In genomic region chr11:37812281-37812880, GRCh38 we compare ENCODE assay signal across 12 cellular contexts.
"Had no signal": no experiment of that assay in that cellular context is flagged by ENCODE, and none has a peak within 500 bp of the region (broad histone marks: within the 10 kb centered on the region; RNA-seq: fewer than 3 reads in every experiment).

No MANE protein-coding gene starts in this region.

- ATAC-seq: activated CD4-positive, CD25-positive, alpha-beta regulatory T cell treated with anti-CD3 and anti-CD28 coated beads, Interleukin-2, amount 50 U/mL, for 24 hours; gastroesophageal sphincter; left lung; mucosa of descending colon; naive thymus-derived CD4-positive, alpha-beta T cell; right cardiac atrium; stimulated activated effector memory CD8-positive, alpha-beta T cell treated with anti-CD3 and anti-CD28 coated beads, Interleukin-12 subunit alpha, Interleukin-12 subunit beta, amount 100 ng/mL, for 72 hours had no signal

- H3K36me3 ChIP-seq: gastroesophageal sphincter, left lung, neutrophil had no signal

- H3K4me1 ChIP-seq: gastroesophageal sphincter, left lung had no signal

- H3K27ac ChIP-seq: dorsolateral prefrontal cortex, gastroesophageal sphincter, left lung, neutrophil had no signal

- H3K27me3 ChIP-seq: dorsolateral prefrontal cortex, gastroesophageal sphincter, left lung, neutrophil had no signal

- H3K9me3 ChIP-seq: gastroesophageal sphincter, left lung, neutrophil had no signal

- DNase-seq: activated CD4-positive, alpha-beta T cell treated with anti-CD3 and anti-CD28 coated beads, Interleukin-2, amount 50 U/mL, for 1 hour; activated naive CD4-positive, alpha-beta T cell treated with anti-CD3 and anti-CD28 coated beads for 36 hours; activated T-cell treated with anti-CD3 and anti-CD28 coated beads for 4 hours; naive thymus-derived CD4-positive, alpha-beta T cell had no signal

- H3K4me3 ChIP-seq: dorsolateral prefrontal cortex, gastroesophageal sphincter, left lung, mucosa of descending colon had no signal
